In the genomic region with DNA sequence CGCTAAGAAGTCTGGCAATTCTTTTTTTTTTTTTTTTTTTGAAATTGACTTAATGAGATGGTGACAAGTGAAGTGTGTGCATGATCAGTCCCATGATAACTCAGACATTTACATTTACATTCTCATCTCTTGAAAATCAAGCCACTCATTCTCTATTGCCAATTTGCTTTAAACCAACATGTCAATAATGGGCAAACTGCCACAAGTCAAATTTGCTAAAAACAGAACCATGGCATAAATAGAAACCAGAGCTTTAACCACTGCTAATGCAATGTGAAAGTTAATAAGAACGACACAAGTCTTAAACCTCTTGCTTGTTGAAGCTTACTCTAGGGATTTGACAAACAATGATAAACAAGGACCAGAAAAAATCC, we compare ENCODE assay signal across 1 cellular context.
TF ChIP-seq lines count a peak whose summit lies in the region.

No MANE protein-coding gene starts in this region.

TF ChIP-seq in GM12878, 131 proteins besides CTCF, POLR2A, EP300 and RAD21 (continued from another document):
- TF ChIP-seq, protein P1, sequence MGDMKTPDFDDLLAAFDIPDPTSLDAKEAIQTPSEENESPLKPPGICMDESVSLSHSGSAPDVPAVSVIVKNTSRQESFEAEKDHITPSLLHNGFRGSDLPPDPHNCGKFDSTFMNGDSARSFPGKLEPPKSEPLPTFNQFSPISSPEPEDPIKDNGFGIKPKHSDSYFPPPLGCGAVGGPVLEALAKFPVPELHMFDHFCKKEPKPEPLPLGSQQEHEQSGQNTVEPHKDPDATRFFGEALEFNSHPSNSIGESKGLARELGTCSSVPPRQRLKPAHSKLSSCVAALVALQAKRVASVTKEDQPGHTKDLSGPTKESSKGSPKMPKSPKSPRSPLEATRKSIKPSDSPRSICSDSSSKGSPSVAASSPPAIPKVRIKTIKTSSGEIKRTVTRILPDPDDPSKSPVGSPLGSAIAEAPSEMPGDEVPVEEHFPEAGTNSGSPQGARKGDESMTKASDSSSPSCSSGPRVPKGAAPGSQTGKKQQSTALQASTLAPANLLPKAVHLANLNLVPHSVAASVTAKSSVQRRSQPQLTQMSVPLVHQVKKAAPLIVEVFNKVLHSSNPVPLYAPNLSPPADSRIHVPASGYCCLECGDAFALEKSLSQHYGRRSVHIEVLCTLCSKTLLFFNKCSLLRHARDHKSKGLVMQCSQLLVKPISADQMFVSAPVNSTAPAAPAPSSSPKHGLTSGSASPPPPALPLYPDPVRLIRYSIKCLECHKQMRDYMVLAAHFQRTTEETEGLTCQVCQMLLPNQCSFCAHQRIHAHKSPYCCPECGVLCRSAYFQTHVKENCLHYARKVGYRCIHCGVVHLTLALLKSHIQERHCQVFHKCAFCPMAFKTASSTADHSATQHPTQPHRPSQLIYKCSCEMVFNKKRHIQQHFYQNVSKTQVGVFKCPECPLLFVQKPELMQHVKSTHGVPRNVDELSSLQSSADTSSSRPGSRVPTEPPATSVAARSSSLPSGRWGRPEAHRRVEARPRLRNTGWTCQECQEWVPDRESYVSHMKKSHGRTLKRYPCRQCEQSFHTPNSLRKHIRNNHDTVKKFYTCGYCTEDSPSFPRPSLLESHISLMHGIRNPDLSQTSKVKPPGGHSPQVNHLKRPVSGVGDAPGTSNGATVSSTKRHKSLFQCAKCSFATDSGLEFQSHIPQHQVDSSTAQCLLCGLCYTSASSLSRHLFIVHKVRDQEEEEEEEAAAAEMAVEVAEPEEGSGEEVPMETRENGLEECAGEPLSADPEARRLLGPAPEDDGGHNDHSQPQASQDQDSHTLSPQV (IDR thresholded peaks at IDR 0.05): no peak
- TF ChIP-seq POLR2AphosphoS2 (IDR thresholded peaks at IDR 0.05; ENCODE audit: low read depth, low read length) (no peak), RELB (IDR thresholded peaks at IDR 0.05; ENCODE audit: low read depth) (no peak)
